In genomic region chr6:34566830-34567546, GRCh38 we compare ENCODE assay signal across 21 cellular contexts. TPM values are rescaled to one million over a fixed set of nuclear protein-coding genes. Genes with fewer than 3 reads are reported as not detected.
"Had no signal": no experiment of that assay in that cellular context is flagged by ENCODE, and none has a peak within 500 bp of the region (broad histone marks: within the 10 kb centered on the region; RNA-seq: fewer than 3 reads in every experiment).

No MANE protein-coding gene starts in this region.

- ATAC-seq: activated naive CD4-positive, alpha-beta T cell treated with anti-CD3 and anti-CD28 coated beads, Interleukin-2, amount 50 U/mL, for 72 hours; activated T-helper 17 cell treated with anti-CD3 and anti-CD28 coated beads, Interleukin-2, amount 50 U/mL, for 72 hours; heart left ventricle; left cardiac atrium had no signal

- DNase-seq: activated CD4-positive, CD25-positive, alpha-beta regulatory T cell treated with anti-CD3 and anti-CD28 coated beads, Interleukin-2, amount 50 U/mL, for 72 hours; activated T-cell treated with anti-CD3 and anti-CD28 coated beads, Interleukin-2, amount 50 U/mL, for 1 hour; aorta; effector memory CD4-positive, alpha-beta T cell; heart left ventricle; left cardiac atrium; nephron progenitor cell; retina; stimulated activated CD4-positive, alpha-beta T cell treated with anti-CD3 and anti-CD28 coated beads, Interleukin-4, amount 100 ng/mL, for 1 hour; stimulated activated naive CD4-positive, alpha-beta T cell treated with Interleukin-2 at 50 U/mL for 16 hours had no signal

- H3K27ac Mint-ChIP-seq: activated naive CD4-positive, alpha-beta T cell treated with anti-CD3 and anti-CD28 coated beads, Interleukin-2, amount 50 U/mL, for 72 hours; activated T-helper 17 cell treated with anti-CD3 and anti-CD28 coated beads, Interleukin-2, amount 50 U/mL, for 72 hours had no signal

- H3K4me1 Mint-ChIP-seq: activated T-helper 17 cell treated with anti-CD3 and anti-CD28 coated beads, Interleukin-2, amount 50 U/mL, for 72 hours; central memory CD8-positive, alpha-beta T cell; memory B cell had no signal

- H3K9me3 ChIP-seq: heart left ventricle, thoracic aorta had no signal

- FAIRE-seq: colon, endothelial cell of umbilical vein, islet of Langerhans had no signal

- H3K27ac ChIP-seq: heart left ventricle, thoracic aorta had no signal

- H3K4me3 ChIP-seq: heart left ventricle, thoracic aorta had no signal

- H3K36me3 ChIP-seq: heart left ventricle, thoracic aorta had no signal

- H3K9me3 Mint-ChIP-seq: activated naive CD4-positive, alpha-beta T cell treated with anti-CD3 and anti-CD28 coated beads, Interleukin-2, amount 50 U/mL, for 72 hours; activated T-helper 17 cell treated with anti-CD3 and anti-CD28 coated beads, Interleukin-2, amount 50 U/mL, for 72 hours; central memory CD8-positive, alpha-beta T cell; memory B cell; nephron progenitor cell had no signal

- H3K4me1 ChIP-seq: heart left ventricle had no signal

- H3K4me3 Mint-ChIP-seq: activated T-helper 17 cell treated with anti-CD3 and anti-CD28 coated beads, Interleukin-2, amount 50 U/mL, for 72 hours; central memory CD8-positive, alpha-beta T cell; memory B cell had no signal

- H3K36me3 Mint-ChIP-seq: activated naive CD4-positive, alpha-beta T cell treated with anti-CD3 and anti-CD28 coated beads, Interleukin-2, amount 50 U/mL, for 72 hours; memory B cell had no signal

RNA-seq across cellular contexts. Expression of gene SPDEF, which starts 10.9 kb away (rescaled TPM):
- total RNA-seq: dermis microvascular lymphatic vessel endothelial cell; endothelial cell of umbilical vein; posterior vena cava; T-helper 2 cell treated with Interferon-gamma antibody and Interleukin-4, amounts not matched to agents 100 ng/mL and 5 ng/mL, for 36 hours; thoracic aorta had no signal
